In the genomic region with DNA sequence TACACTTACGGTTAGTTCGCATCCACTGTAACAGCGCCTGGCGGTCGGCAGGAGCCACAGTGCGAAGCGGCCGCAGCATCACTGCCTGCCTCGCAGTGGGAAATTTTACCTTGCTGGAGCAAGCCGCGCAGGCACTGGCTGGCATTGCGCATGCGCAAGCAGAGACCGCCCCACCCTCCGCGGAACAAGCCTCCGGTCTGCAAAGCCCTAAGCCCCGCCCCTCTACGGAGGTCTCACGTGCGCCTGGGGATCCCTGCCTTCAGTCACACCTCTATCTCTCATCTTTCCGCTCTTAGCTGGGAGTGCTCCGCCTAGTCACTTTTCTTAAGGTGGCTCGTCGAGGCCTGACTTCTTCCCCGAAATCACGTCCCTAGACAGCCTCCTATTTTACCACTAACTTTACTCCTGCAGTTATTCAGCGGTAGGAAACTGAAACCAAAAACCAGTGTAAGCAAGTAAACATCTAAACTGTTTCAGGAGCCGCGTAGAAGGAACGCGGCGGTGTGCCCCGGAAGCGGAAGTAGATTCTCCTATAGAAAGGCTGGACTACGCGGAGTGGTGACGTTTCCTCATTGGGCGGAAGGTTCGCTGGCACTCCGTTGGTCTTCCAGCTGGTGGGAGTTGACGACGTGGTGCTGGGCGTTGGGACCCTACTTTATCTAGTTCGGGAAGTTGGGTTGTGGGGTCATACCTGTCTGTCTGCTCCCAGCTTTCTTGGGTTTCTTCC, we compare ENCODE assay signal across 1 cellular context.
A peak's percentile ranks its signal among the peaks of the same experiment; 100 is the strongest.
TF ChIP-seq lines count a peak whose summit lies in the region.

TSS of gene SRP54 (plus strand) at position 572 of the 727 bp plus-strand sequence. CDS start 13,718 bp downstream, outside the sequence.

TF ChIP-seq in HCT116, 20 proteins besides CTCF, POLR2A, EP300 and RAD21 (continued from another document):
- TF ChIP-seq, protein P1, sequence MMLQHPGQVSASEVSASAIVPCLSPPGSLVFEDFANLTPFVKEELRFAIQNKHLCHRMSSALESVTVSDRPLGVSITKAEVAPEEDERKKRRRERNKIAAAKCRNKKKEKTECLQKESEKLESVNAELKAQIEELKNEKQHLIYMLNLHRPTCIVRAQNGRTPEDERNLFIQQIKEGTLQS (IDR thresholded peaks at IDR 0.05), result no peak
- TF ChIP-seq TCF7L2 (IDR thresholded peaks at IDR 0.05; ENCODE audit: borderline replicate concordance, extremely low read depth, insufficient read depth, insufficient read length) (peak; percentile 97), CEBPB (IDR thresholded peaks at IDR 0.05; ENCODE audit: low read depth) (no peak), YY1 (IDR thresholded peaks at IDR 0.05; ENCODE audit: extremely low read depth, insufficient replicate concordance, low read depth, low read length) (peak; percentile 12), ZNF274 (IDR thresholded peaks at IDR 0.05; ENCODE audit: low read depth, low read length) (no peak), ZFX (IDR thresholded peaks at IDR 0.05) (no peak), SP1 (IDR thresholded peaks at IDR 0.05; ENCODE audit: low read depth) (peak; percentile 88), POLR2AphosphoS5 (IDR thresholded peaks at IDR 0.05; ENCODE audit: low read depth, low read length) (peak; percentile 80), MAX (IDR thresholded peaks at IDR 0.05) (peak; percentile 95), EZH2phosphoT487 (IDR thresholded peaks at IDR 0.05; ENCODE audit: borderline replicate concordance) (no peak)
